ENCODE assay signal across 10 cellular contexts in genomic region chr7:111756687-111757178, GRCh38.
DNase-seq lines count a peak whose midpoint lies in the region; ATAC-seq and TF ChIP-seq lines count a peak whose summit lies in the region.
"Had no signal": no experiment of that assay in that cellular context is flagged by ENCODE, and none has a peak within 500 bp of the region (broad histone marks: within the 10 kb centered on the region; RNA-seq: fewer than 3 reads in every experiment).

No MANE protein-coding gene starts in this region.

- peak overlapping the region; percentile 59 for H3K4me3 Mint-ChIP-seq in neural progenitor cell
- no peak overlapping the region for H3K4me3 Mint-ChIP-seq in activated CD4-positive, alpha-beta T cell treated with anti-CD3 and anti-CD28 coated beads, Interleukin-2, amount 10 ng/mL, durations not matched to agents 24 days and 14 days

- intact Hi-C loops in activated CD4-positive, alpha-beta T cell treated with anti-CD3 and anti-CD28 coated beads, Interleukin-2, amount 10 ng/mL, durations not matched to agents 24 days and 14 days (cut with micrococcal nuclease), result no loop called here

- peak overlapping the region; percentile 31 for H3K27ac Mint-ChIP-seq in neural progenitor cell
- no peak overlapping the region for H3K27ac Mint-ChIP-seq in activated CD4-positive, alpha-beta T cell treated with anti-CD3 and anti-CD28 coated beads, Interleukin-2, amount 10 ng/mL, durations not matched to agents 24 days and 14 days

- no peak overlapping the region for H3K27ac ChIP-seq in neural progenitor cell

- peak overlapping the region; percentile 58 for H3K4me2 ChIP-seq in neural progenitor cell

- H3K9me3 Mint-ChIP-seq in neural progenitor cell, result no peaks in the 10 kb centered on the region
- no peaks in the 10 kb centered on the region for H3K9me3 Mint-ChIP-seq in activated CD4-positive, alpha-beta T cell treated with anti-CD3 and anti-CD28 coated beads, Interleukin-2, amount 10 ng/mL, durations not matched to agents 24 days and 14 days

- no peaks in the 10 kb centered on the region for H3K9me3 ChIP-seq in neural progenitor cell (ENCODE audit: low read depth)

- peak overlapping the region; percentile 7 for H2AFZ ChIP-seq in neural progenitor cell (replicated peaks)

- no peaks in the 10 kb centered on the region for H3K36me3 ChIP-seq in neural progenitor cell

- no peaks in the 10 kb centered on the region for H3F3A ChIP-seq in neural progenitor cell (ENCODE audit: low read depth)

- peaks cover 20% of the 10 kb centered on the region for H3K36me3 Mint-ChIP-seq in neural progenitor cell
- no peaks in the 10 kb centered on the region for H3K36me3 Mint-ChIP-seq in activated CD4-positive, alpha-beta T cell treated with anti-CD3 and anti-CD28 coated beads, Interleukin-2, amount 10 ng/mL, durations not matched to agents 24 days and 14 days (ENCODE audit: low read depth)

- H3K27me3 Mint-ChIP-seq in neural progenitor cell (ENCODE audit: insufficient read depth, low read depth), result no peaks in the 10 kb centered on the region
- peaks cover 14% of the 10 kb centered on the region for H3K27me3 Mint-ChIP-seq in activated CD4-positive, alpha-beta T cell treated with anti-CD3 and anti-CD28 coated beads, Interleukin-2, amount 10 ng/mL, durations not matched to agents 24 days and 14 days

- H3K27me3 ChIP-seq in neural progenitor cell, result no peaks in the 10 kb centered on the region

- H3K4me3 ChIP-seq in fibroblast of villous mesenchyme (ENCODE audit: low read depth, low read length) (no peak overlapping the region), neural progenitor cell (peak overlapping the region; percentile 19)

- H3K79me2 ChIP-seq in neural progenitor cell (ENCODE audit: low read depth), result no peaks in the 10 kb centered on the region

- H3K4me1 ChIP-seq in neural progenitor cell, result peaks cover 10% of the 10 kb centered on the region

- H4K20me1 ChIP-seq in neural progenitor cell (ENCODE audit: low read depth), result no peaks in the 10 kb centered on the region

- no peak for ATAC-seq in GM21526 (IDR thresholded peaks at IDR 0.05; ENCODE audit: low FRiP score, unreplicated experiment)

- TF ChIP-seq CTCF in fibroblast of villous mesenchyme (IDR thresholded peaks at IDR 0.05; ENCODE audit: insufficient read depth, low read depth, low read length) (no peak), neural progenitor cell (IDR thresholded peaks at IDR 0.05) (peak; percentile 20)

- H3K4me1 Mint-ChIP-seq in neural progenitor cell, result peaks cover 22% of the 10 kb centered on the region
- H3K4me1 Mint-ChIP-seq in activated CD4-positive, alpha-beta T cell treated with anti-CD3 and anti-CD28 coated beads, Interleukin-2, amount 10 ng/mL, durations not matched to agents 24 days and 14 days, result no peaks in the 10 kb centered on the region

- DNase-seq in Ammon's horn (ENCODE audit: low spot score) (peak; percentile 96), OCI-M1 (lab: John Stamatoyannopoulos, UW) (peak; percentile 34), fibroblast of villous mesenchyme (ENCODE audit: low read depth) (peak; percentile 62), neural progenitor cell (ENCODE audit: low spot score) (peak; percentile 75), GM19240 (ENCODE audit: insufficient read length, low spot score) (no peak), DMS153 (lab: John Stamatoyannopoulos, UW) (no peak)
- no peak for DNase-seq in activated CD4-positive, alpha-beta T cell treated with anti-CD3 and anti-CD28 coated beads, Interleukin-2, amount 10 ng/mL, durations not matched to agents 24 days and 14 days
- DNase-seq: DMS79 treated with DMSO at 0.1 percent for 48 hours, NCI-H2029 had no signal

- no peak overlapping the region for H3K9ac ChIP-seq in neural progenitor cell

Comparison
In these comparisons a context has a peak if more than half of its experiments do, and no peak if none do; other contexts are left out.
1. DNase-seq: peak in Ammon's horn (single experiment), OCI-M1 (single experiment), fibroblast of villous mesenchyme (single experiment) and neural progenitor cell (single experiment); none in GM19240 (single experiment), activated CD4-positive, alpha-beta T cell treated with anti-CD3 and anti-CD28 coated beads, Interleukin-2, amount 10 ng/mL, durations not matched to agents 24 days and 14 days (single experiment) and DMS153 (single experiment).